In the genomic region with DNA sequence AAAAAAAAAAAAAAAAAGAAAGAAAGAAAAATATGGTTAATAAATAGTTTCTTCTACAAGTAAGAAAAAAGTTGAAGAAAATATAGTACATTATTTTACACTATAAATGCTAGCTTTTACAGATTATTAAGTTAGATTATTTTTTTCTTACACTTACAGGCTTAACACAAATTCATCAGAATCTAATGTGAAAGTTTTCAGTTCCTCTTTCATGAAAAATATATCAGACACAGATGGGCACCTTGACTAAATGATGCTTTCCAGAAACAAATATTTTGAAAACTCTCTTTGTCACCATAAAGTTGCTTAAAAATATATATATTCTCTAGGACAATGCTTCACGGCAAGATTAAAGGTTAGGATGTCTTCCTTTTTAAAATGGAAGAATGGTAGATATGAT, we compare ENCODE assay signal across 20 cellular contexts.
"Had no signal": no experiment of that assay in that cellular context is flagged by ENCODE, and none has a peak within 500 bp of the region (broad histone marks: within the 10 kb centered on the region; RNA-seq: fewer than 3 reads in every experiment).

No MANE protein-coding gene starts in this region.

- H3K4me1 ChIP-seq: psoas muscle had no signal

- H3K27ac ChIP-seq: psoas muscle, tibial nerve had no signal

- FAIRE-seq: islet of Langerhans had no signal

- H3K4me3 Mint-ChIP-seq: activated B cell treated with CpG ODN at 0.5 μM for 24 hours; activated CD4-positive, alpha-beta memory T cell treated with anti-CD3 and anti-CD28 coated beads, Interleukin-2, amount 10 ng/mL, durations not matched to agents 7 days and 5 days; activated CD8-positive, alpha-beta memory T cell treated with anti-CD3 and anti-CD28 coated beads, Interleukin-2, amount 10 ng/mL, durations not matched to agents 7 days and 5 days; activated naive CD8-positive, alpha-beta T cell treated with anti-CD3 and anti-CD28 coated beads, Interleukin-2, amount 10 ng/mL, durations not matched to agents 7 days and 5 days; activated T-helper 17 cell treated with anti-CD3 and anti-CD28 coated beads, Interleukin-2, amount 50 U/mL, for 72 hours; naive thymus-derived CD8-positive, alpha-beta T cell; stimulated activated naive CD8-positive, alpha-beta T cell treated with anti-CD3 and anti-CD28 coated beads, Interleukin-15, Interleukin-2, amounts not matched to agents 100 ng/mL and 50 ng/mL, for 24 hours had no signal

- H3K36me3 Mint-ChIP-seq: activated CD8-positive, alpha-beta memory T cell treated with anti-CD3 and anti-CD28 coated beads, Interleukin-2, amount 10 ng/mL, durations not matched to agents 7 days and 5 days; activated naive CD8-positive, alpha-beta T cell treated with anti-CD3 and anti-CD28 coated beads, Interleukin-2, amount 10 ng/mL, durations not matched to agents 7 days and 5 days; naive thymus-derived CD8-positive, alpha-beta T cell had no signal

- H3K27me3 Mint-ChIP-seq: activated B cell treated with CpG ODN at 0.5 μM for 24 hours; activated CD4-positive, alpha-beta memory T cell treated with anti-CD3 and anti-CD28 coated beads, Interleukin-2, amount 10 ng/mL, durations not matched to agents 7 days and 5 days; activated CD8-positive, alpha-beta memory T cell treated with anti-CD3 and anti-CD28 coated beads, Interleukin-2, amount 10 ng/mL, durations not matched to agents 7 days and 5 days; activated T-helper 17 cell treated with anti-CD3 and anti-CD28 coated beads, Interleukin-2, amount 50 U/mL, for 72 hours; stimulated activated naive CD8-positive, alpha-beta T cell treated with anti-CD3 and anti-CD28 coated beads, Interleukin-15, Interleukin-2, amounts not matched to agents 100 ng/mL and 50 ng/mL, for 24 hours had no signal

- H2AFZ ChIP-seq: hepatocyte had no signal

- H3K27ac Mint-ChIP-seq: activated B cell treated with CpG ODN at 0.5 μM for 24 hours; activated CD4-positive, alpha-beta memory T cell treated with anti-CD3 and anti-CD28 coated beads, Interleukin-2, amount 10 ng/mL, durations not matched to agents 7 days and 5 days; activated CD8-positive, alpha-beta memory T cell treated with anti-CD3 and anti-CD28 coated beads, Interleukin-2, amount 10 ng/mL, durations not matched to agents 7 days and 5 days; activated naive CD8-positive, alpha-beta T cell treated with anti-CD3 and anti-CD28 coated beads, Interleukin-2, amount 10 ng/mL, durations not matched to agents 7 days and 5 days; activated T-helper 17 cell treated with anti-CD3 and anti-CD28 coated beads, Interleukin-2, amount 50 U/mL, for 72 hours; naive thymus-derived CD8-positive, alpha-beta T cell; stimulated activated naive CD8-positive, alpha-beta T cell treated with anti-CD3 and anti-CD28 coated beads, Interleukin-15, Interleukin-2, amounts not matched to agents 100 ng/mL and 50 ng/mL, for 24 hours had no signal

- H3K4me2 ChIP-seq: hepatocyte had no signal

- H3K79me2 ChIP-seq: hepatocyte had no signal

- H3K4me3 ChIP-seq: hepatocyte, psoas muscle, tibial nerve had no signal

- ATAC-seq: activated CD8-positive, alpha-beta memory T cell treated with anti-CD3 and anti-CD28 coated beads, Interleukin-2, amount 10 ng/mL, durations not matched to agents 7 days and 5 days; activated T-helper 17 cell treated with anti-CD3 and anti-CD28 coated beads, Interleukin-2, amount 50 U/mL, for 72 hours; left cardiac atrium; naive thymus-derived CD8-positive, alpha-beta T cell; psoas muscle; right cardiac atrium had no signal

- H3K36me3 ChIP-seq: tibial nerve had no signal

- DNase-seq: activated B cell treated with CpG ODN at 0.5 μM for 24 hours; activated CD4-positive, alpha-beta memory T cell treated with anti-CD3 and anti-CD28 coated beads, Interleukin-2, amount 10 ng/mL, durations not matched to agents 7 days and 5 days; activated CD4-positive, alpha-beta T cell treated with anti-CD3 and anti-CD28 coated beads for 48 hours; activated CD8-positive, alpha-beta memory T cell treated with anti-CD3 and anti-CD28 coated beads, Interleukin-2, amount 10 ng/mL, durations not matched to agents 7 days and 5 days; activated naive CD4-positive, alpha-beta T cell; activated naive CD8-positive, alpha-beta T cell treated with anti-CD3 and anti-CD28 coated beads, Interleukin-2, amount 10 ng/mL, durations not matched to agents 7 days and 5 days; activated T-cell treated with anti-CD3 and anti-CD28 coated beads, Interleukin-2, amount 50 U/mL, for 1 hour; amygdala; dermis blood vessel endothelial cell; effector memory CD4-positive, alpha-beta T cell; left cardiac atrium; naive thymus-derived CD8-positive, alpha-beta T cell; psoas muscle; right cardiac atrium; stimulated activated CD4-positive, alpha-beta T cell treated with anti-CD3 and anti-CD28 coated beads, Interleukin-2, amount 100 ng/mL, for 24 hours had no signal

- H3K4me1 Mint-ChIP-seq: activated B cell treated with CpG ODN at 0.5 μM for 24 hours; activated CD4-positive, alpha-beta memory T cell treated with anti-CD3 and anti-CD28 coated beads, Interleukin-2, amount 10 ng/mL, durations not matched to agents 7 days and 5 days; activated CD8-positive, alpha-beta memory T cell treated with anti-CD3 and anti-CD28 coated beads, Interleukin-2, amount 10 ng/mL, durations not matched to agents 7 days and 5 days; activated naive CD8-positive, alpha-beta T cell treated with anti-CD3 and anti-CD28 coated beads, Interleukin-2, amount 10 ng/mL, durations not matched to agents 7 days and 5 days; activated T-helper 17 cell treated with anti-CD3 and anti-CD28 coated beads, Interleukin-2, amount 50 U/mL, for 72 hours had no signal

- H3K9me3 Mint-ChIP-seq: activated B cell treated with CpG ODN at 0.5 μM for 24 hours; activated CD4-positive, alpha-beta memory T cell treated with anti-CD3 and anti-CD28 coated beads, Interleukin-2, amount 10 ng/mL, durations not matched to agents 7 days and 5 days; activated naive CD8-positive, alpha-beta T cell treated with anti-CD3 and anti-CD28 coated beads, Interleukin-2, amount 10 ng/mL, durations not matched to agents 7 days and 5 days; activated T-helper 17 cell treated with anti-CD3 and anti-CD28 coated beads, Interleukin-2, amount 50 U/mL, for 72 hours; naive thymus-derived CD8-positive, alpha-beta T cell; stimulated activated naive CD8-positive, alpha-beta T cell treated with anti-CD3 and anti-CD28 coated beads, Interleukin-15, Interleukin-2, amounts not matched to agents 100 ng/mL and 50 ng/mL, for 24 hours had no signal

- H3K27me3 ChIP-seq: hepatocyte, tibial nerve had no signal

- H3K9me3 ChIP-seq: psoas muscle, tibial nerve had no signal
